Comparison of ENCODE assay signal across 8 cellular contexts in the genomic region with DNA sequence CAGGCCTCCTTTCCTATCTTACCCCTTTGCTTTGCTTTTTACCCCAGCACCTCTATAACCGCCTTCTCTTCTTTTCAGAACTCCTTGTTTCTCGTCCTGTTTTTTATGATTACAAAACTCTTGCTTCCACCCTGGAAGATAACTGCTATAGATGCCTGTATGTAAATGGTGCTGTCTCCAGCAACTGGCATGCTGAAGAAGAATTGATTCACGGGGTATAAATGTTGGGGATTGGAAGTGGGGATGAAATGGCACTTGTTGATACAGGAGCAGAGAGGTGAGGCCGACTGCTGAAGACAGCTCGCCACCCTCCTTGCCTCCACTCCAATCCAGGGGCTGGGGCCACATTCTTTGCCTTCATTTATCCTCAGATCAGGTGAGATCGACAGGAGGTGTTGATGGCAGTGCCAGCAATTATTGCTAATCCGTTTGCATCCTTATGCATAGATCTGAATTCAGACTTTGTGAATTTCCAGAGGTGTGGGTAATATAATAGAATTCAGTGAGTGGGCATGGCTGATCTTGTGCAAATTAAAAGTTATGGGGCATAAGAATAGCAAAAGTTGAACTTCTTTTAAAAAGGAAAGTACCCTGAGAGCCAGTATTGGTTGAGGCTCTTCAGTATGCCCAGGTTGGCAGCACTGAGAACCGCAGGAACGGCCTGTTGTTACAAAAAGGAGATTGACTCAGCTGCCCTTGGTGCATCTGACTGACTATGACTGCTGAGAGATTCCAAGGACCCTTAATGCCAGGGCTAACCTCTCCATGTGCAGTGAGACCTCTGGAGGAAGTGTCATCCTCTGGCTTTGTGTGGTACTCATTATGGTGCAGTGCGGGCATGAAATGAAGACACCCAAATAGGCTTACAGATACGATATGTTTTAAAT. TPM values are rescaled to one million over a fixed set of nuclear protein-coding genes. Genes with fewer than 3 reads are reported as not detected.
DNase-seq lines count a peak whose midpoint lies in the region; ATAC-seq, FAIRE-seq and TF ChIP-seq lines count a peak whose summit lies in the region.

No MANE protein-coding gene starts in this region.

- no peak for FAIRE-seq in D721Med (lab: Jason Lieb, UNC)

- peak; percentile 65 for TF ChIP-seq POLR2A in GM18505 (IDR thresholded peaks at IDR 0.05; ENCODE audit: borderline replicate concordance, extremely low read depth, insufficient read depth, insufficient read length)

- H3K27ac ChIP-seq in 22Rv1, result peak overlapping the region; percentile 100
- H3K27ac ChIP-seq in effector memory CD4-positive, alpha-beta T cell (ENCODE audit: insufficient read depth, low read length, poor library complexity, severe bottlenecking), result peak overlapping the region; percentile 99

- H3K27me3 ChIP-seq in effector memory CD4-positive, alpha-beta T cell (replicated peaks; ENCODE audit: control insufficient read depth, insufficient read depth, low read length, poor library complexity, severe bottlenecking), result no peaks in the 10 kb centered on the region

- peak overlapping the region; percentile 43 for H3K4me3 ChIP-seq in effector memory CD4-positive, alpha-beta T cell (ENCODE audit: insufficient read depth, low read depth, low read length, poor library complexity, severe bottlenecking)

- peaks cover 6% of the 10 kb centered on the region for H3K36me3 ChIP-seq in effector memory CD4-positive, alpha-beta T cell (ENCODE audit: control insufficient read depth, insufficient read depth, low read length)

- DNase-seq in UCSD-AML1 (lab: John Stamatoyannopoulos, UW; ENCODE audit: unreplicated experiment) (peak; percentile 53), myocyte (ENCODE audit: low read depth) (peak; percentile 83), NCI-H2196 (lab: John Stamatoyannopoulos, UW; ENCODE audit: unreplicated experiment) (no peak), D721Med (ENCODE audit: insufficient read length, low spot score) (no peak)
- peak in 1 of 3 donors; percentile 31 for DNase-seq in effector memory CD4-positive, alpha-beta T cell

- ATAC-seq in GM18505 (IDR thresholded peaks at IDR 0.05; ENCODE audit: unreplicated experiment) (no peak), HG03457 (IDR thresholded peaks at IDR 0.05; ENCODE audit: unreplicated experiment) (no peak)

- TF ChIP-seq CTCF in 22Rv1 (IDR thresholded peaks at IDR 0.05), result no peak
- no peak for TF ChIP-seq CTCF in D721Med (IDR thresholded peaks at IDR 0.05; ENCODE audit: insufficient read depth, missing control alignments)

- H3K4me1 ChIP-seq in effector memory CD4-positive, alpha-beta T cell (ENCODE audit: control insufficient read depth, insufficient read depth, low read length, poor library complexity, severe bottlenecking), result peaks cover 47% of the 10 kb centered on the region

- no peaks in the 10 kb centered on the region for H3K9me3 ChIP-seq in effector memory CD4-positive, alpha-beta T cell (ENCODE audit: control insufficient read depth, low read length)

RNA-seq across cellular contexts. Expression of a gene that starts 5.3 kb away (rescaled TPM):
- total RNA-seq in myocyte, result 109 and 172 TPM in 2 replicates
- 542 TPM for polyA plus RNA-seq in myocyte (2012)

RNA-seq across cellular contexts. Expression of a gene that starts 41.5 kb away (rescaled TPM):
- 36.2 and 49.1 TPM in 2 replicates for total RNA-seq in myocyte
- 18.2 TPM for polyA plus RNA-seq in myocyte (2012)

RNA-seq across cellular contexts. Expression of a gene that starts 45.5 kb away (rescaled TPM):
- 2.9 and 4.6 TPM in 2 replicates for total RNA-seq in myocyte
- 5.7 TPM for polyA plus RNA-seq in myocyte (2012)

Comparison
In these comparisons a context has a peak if more than half of its experiments do, and no peak if none do; other contexts are left out.
1. DNase-seq: peak in UCSD-AML1 (single experiment) and myocyte (single experiment); none in NCI-H2196 (single experiment) and D721Med (single experiment).